8 cellular contexts compared by ENCODE assay signal in genomic region chr11:64234840-64235379, GRCh38. TPM values are rescaled to one million over a fixed set of nuclear protein-coding genes. Genes with fewer than 3 reads are reported as not detected.
DNase-seq lines count a peak whose midpoint lies in the region; ATAC-seq and TF ChIP-seq lines count a peak whose summit lies in the region.

No MANE protein-coding gene starts in this region.

- H3K9me3 ChIP-seq in BLaER1 treated with 17β-estradiol and CSF1 and Interleukin-3, amounts not matched to agents 10 nM and 100 nM (replicated peaks in 1 of 11), result no peaks in the 10 kb centered on the region
- H3K9me3 ChIP-seq in right atrium auricular region (no peaks in the 10 kb centered on the region), gastrocnemius medialis (no peaks in the 10 kb centered on the region)

- no peaks in the 10 kb centered on the region for H3K9me3 Mint-ChIP-seq in GM23338
- no peaks in the 10 kb centered on the region for H3K9me3 Mint-ChIP-seq in activated naive CD4-positive, alpha-beta T cell treated with anti-CD3 and anti-CD28 coated beads, Interleukin-2, amount 50 U/mL, for 24 hours

- intact Hi-C loops in gastrocnemius medialis (cut with DNase I; ENCODE audit: low total_unique reads), result no loop called here

- peaks cover 27% of the 10 kb centered on the region for H3K27me3 Mint-ChIP-seq in GM23338 (ENCODE audit: insufficient read depth, low read depth, poor library complexity)
- H3K27me3 Mint-ChIP-seq in activated naive CD4-positive, alpha-beta T cell treated with anti-CD3 and anti-CD28 coated beads, Interleukin-2, amount 50 U/mL, for 24 hours, result no peaks in the 10 kb centered on the region

- H3K9ac ChIP-seq in BLaER1 treated with 17β-estradiol and CSF1 and Interleukin-3, amounts not matched to agents 10 nM and 100 nM, result peak overlapping the region; percentile 66 to 83 (median 77)

- no peak overlapping the region for H3K27ac Mint-ChIP-seq in GM23338
- peak overlapping the region; percentile 76 for H3K27ac Mint-ChIP-seq in activated naive CD4-positive, alpha-beta T cell treated with anti-CD3 and anti-CD28 coated beads, Interleukin-2, amount 50 U/mL, for 24 hours

- H3K4me1 Mint-ChIP-seq in GM23338, result peaks cover 21% of the 10 kb centered on the region
- H3K4me1 Mint-ChIP-seq in activated naive CD4-positive, alpha-beta T cell treated with anti-CD3 and anti-CD28 coated beads, Interleukin-2, amount 50 U/mL, for 24 hours, result peaks cover 40% of the 10 kb centered on the region

- peak overlapping the region; percentile 63 for H2AFZ ChIP-seq in GM23338

- peaks cover 11% of the 10 kb centered on the region for H3K36me3 Mint-ChIP-seq in GM23338 (ENCODE audit: low read depth)
- no peaks in the 10 kb centered on the region for H3K36me3 Mint-ChIP-seq in activated naive CD4-positive, alpha-beta T cell treated with anti-CD3 and anti-CD28 coated beads, Interleukin-2, amount 50 U/mL, for 24 hours

- H4K20me1 ChIP-seq in BLaER1 treated with 17β-estradiol and CSF1 and Interleukin-3, amounts not matched to agents 10 nM and 100 nM, result peaks cover 0 to 29% (median 11%) of the 10 kb centered on the region in 11 experiments; a peak in 10 of 22 replicates
- H4K20me1 ChIP-seq in GM23338 (replicated peaks; ENCODE audit: insufficient read depth), result no peaks in the 10 kb centered on the region

- peaks cover 21% of the 10 kb centered on the region for H3F3A ChIP-seq in GM23338 (replicated peaks; ENCODE audit: low read depth)

- TF ChIP-seq POLR2A in gastrocnemius medialis (IDR thresholded peaks at IDR 0.05), result peak; percentile 72 to 74

- ATAC-seq in GM23338, result peak; percentile 19
- ATAC-seq in gastrocnemius medialis, result peak; percentile 28 to 47
- ATAC-seq in GM18870 (IDR thresholded peaks at IDR 0.05; ENCODE audit: unreplicated experiment), result no peak
- ATAC-seq in HG03378 (IDR thresholded peaks at IDR 0.05; ENCODE audit: unreplicated experiment), result no peak

- H3K27me3 ChIP-seq in BLaER1 treated with 17β-estradiol and CSF1 and Interleukin-3, amounts not matched to agents 10 nM and 100 nM, result no peaks in the 10 kb centered on the region
- H3K27me3 ChIP-seq in GM23338 (ENCODE audit: insufficient read depth), result peaks cover 23% of the 10 kb centered on the region; the same call in 1 of the 2 replicates
- H3K27me3 ChIP-seq in right atrium auricular region, result no peaks in the 10 kb centered on the region
- no peaks in the 10 kb centered on the region for H3K27me3 ChIP-seq in gastrocnemius medialis

- in situ Hi-C loops in gastrocnemius medialis (cut with MboI; ENCODE audit: low sequenced_read_pairs in 4 of 4), result no loop called here

- H3K4me1 ChIP-seq in BLaER1 treated with 17β-estradiol and CSF1 and Interleukin-3, amounts not matched to agents 10 nM and 100 nM, result peaks cover 78 to 87% (median 83%) of the 10 kb centered on the region in 10 experiments
- peaks cover 17% of the 10 kb centered on the region; the same call in 1 of the 2 replicates for H3K4me1 ChIP-seq in GM23338 (ENCODE audit: insufficient read depth)
- H3K4me1 ChIP-seq in right atrium auricular region, result peaks cover 0 to 67% of the 10 kb centered on the region in 2 donors
- H3K4me1 ChIP-seq in gastrocnemius medialis, result peaks cover 21 to 23% of the 10 kb centered on the region in 2 donors

- H3K36me3 ChIP-seq in BLaER1 treated with 17β-estradiol and CSF1 and Interleukin-3, amounts not matched to agents 10 nM and 100 nM, result peaks cover 13 to 38% (median 23%) of the 10 kb centered on the region in 11 experiments; a peak in 21 of 22 replicates
- H3K36me3 ChIP-seq in GM23338 (ENCODE audit: insufficient read depth) (no peaks in the 10 kb centered on the region), right atrium auricular region (peaks cover 6% of the 10 kb centered on the region), gastrocnemius medialis (peaks cover 0 to 5% of the 10 kb centered on the region in 2 donors)

- peak overlapping the region; percentile 67 to 84 (median 72) for H3K4me3 ChIP-seq in BLaER1 treated with 17β-estradiol and CSF1 and Interleukin-3, amounts not matched to agents 10 nM and 100 nM
- H3K4me3 ChIP-seq in GM23338 (peak overlapping the region; percentile 77), right atrium auricular region (peak overlapping the region; percentile 69 to 75), gastrocnemius medialis (peak overlapping the region; percentile 60 to 73 (median 68))

- peak; percentile 70 for DNase-seq in GM23338 (ENCODE audit: low spot score)
- no peak for DNase-seq in right atrium auricular region (ENCODE audit: low spot score)
- DNase-seq in gastrocnemius medialis, result peak in 1 of 2 donors; percentile 56

- H3K79me2 ChIP-seq in GM23338 (replicated peaks; ENCODE audit: insufficient read depth), result peaks cover 4% of the 10 kb centered on the region; the same call in 1 of the 2 replicates

- TF ChIP-seq CTCF in GM23338 (conservative IDR thresholded peaks at IDR 0.05; ENCODE audit: low read depth in 2 of 2) (no peak), right atrium auricular region (IDR thresholded peaks at IDR 0.05) (no peak), gastrocnemius medialis (IDR thresholded peaks at IDR 0.05 in 4 of 5, conservative IDR thresholded peaks at IDR 0.05 in 1 of 5) (no peak)

- H3K9me2 ChIP-seq in GM23338 (ENCODE audit: insufficient read depth), result no peaks in the 10 kb centered on the region

- H3K27ac ChIP-seq in BLaER1 treated with 17β-estradiol and CSF1 and Interleukin-3, amounts not matched to agents 10 nM and 100 nM, result peak overlapping the region; percentile 40 to 70 (median 63); a peak in 20 of 22 replicates
- H3K27ac ChIP-seq in GM23338 (ENCODE audit: low read depth) (no peak overlapping the region), right atrium auricular region (peak overlapping the region; percentile 89 to 90), gastrocnemius medialis (peak overlapping the region; percentile 83 to 90 (median 88))

- peak overlapping the region; percentile 93 to 99 (median 97) for H3K4me2 ChIP-seq in BLaER1 treated with 17β-estradiol and CSF1 and Interleukin-3, amounts not matched to agents 10 nM and 100 nM
- peak overlapping the region; percentile 92 for H3K4me2 ChIP-seq in GM23338

- H3K4me3 Mint-ChIP-seq in GM23338, result peak overlapping the region; percentile 83
- H3K4me3 Mint-ChIP-seq in activated naive CD4-positive, alpha-beta T cell treated with anti-CD3 and anti-CD28 coated beads, Interleukin-2, amount 50 U/mL, for 24 hours, result peak overlapping the region; percentile 79

TF ChIP-seq in GM23338, 12 proteins besides CTCF, POLR2A, EP300 and RAD21 (continues in another document):
- TF ChIP-seq ETS1 (IDR thresholded peaks at IDR 0.05), result no peak

TF ChIP-seq in PFSK-1, 5 proteins besides CTCF, POLR2A, EP300 and RAD21 (continues in another document):
- TF ChIP-seq SIN3A (IDR thresholded peaks at IDR 0.05; ENCODE audit: borderline replicate concordance, insufficient read depth, low read length) (peak; percentile 19; the same call in 1 of the 2 replicates), POLR2AphosphoS5 (IDR thresholded peaks at IDR 0.05; ENCODE audit: low read depth, low read length) (no peak)

RNA-seq across cellular contexts. Expression of gene VEGFB, which starts 0.5 kb away (rescaled TPM):
- 24.2 and 25.8 TPM in 2 replicates for total RNA-seq in GM23338 (2014; rRNA removed; shearing (Covaris generic))
- 20.8 and 24.6 TPM in 2 replicates for polyA plus RNA-seq in GM23338 (2016; fragmentation: Nextera tagmentation; extraction: Ambion mirVana)
- 189 TPM for polyA plus RNA-seq in PFSK-1 (2012; ENCODE audit: insufficient read length, low read depth)
- total RNA-seq in right atrium auricular region, result 100 to 1,000 TPM; 153 to 201 TPM
- total RNA-seq in gastrocnemius medialis, result 10 to 100 TPM; 33.6 to 87.5 (median 58.2) TPM

RNA-seq across cellular contexts. Expression of gene DNAJC4, which starts 4.6 kb away (rescaled TPM):
- 7.7 and 10.5 TPM in 2 replicates for total RNA-seq in GM23338 (2014; rRNA removed; shearing (Covaris generic))
- polyA plus RNA-seq in GM23338 (2016; fragmentation: Nextera tagmentation; extraction: Ambion mirVana), result 31.0 and 34.4 TPM in 2 replicates
- 32.2 TPM for polyA plus RNA-seq in PFSK-1 (2012; ENCODE audit: insufficient read length, low read depth)
- total RNA-seq in right atrium auricular region (10 to 100 TPM; 24.7 to 32.1 TPM), gastrocnemius medialis (10 to 100 TPM; 13.8 to 30.0 (median 18.9) TPM)

RNA-seq across cellular contexts. Expression of gene FKBP2, which starts 6.0 kb away (rescaled TPM):
- total RNA-seq in GM23338 (2014; rRNA removed; shearing (Covaris generic)), result 31.4 and 35.0 TPM in 2 replicates
- polyA plus RNA-seq in GM23338 (2016; fragmentation: Nextera tagmentation; extraction: Ambion mirVana), result 201 and 221 TPM in 2 replicates
- polyA plus RNA-seq in PFSK-1 (2012; ENCODE audit: insufficient read length, low read depth), result 95.8 TPM
- total RNA-seq in right atrium auricular region (10 to 100 TPM; 59.1 to 83.4 TPM), gastrocnemius medialis (10 to 100 TPM; 20.2 to 54.7 (median 27.6) TPM)

RNA-seq across cellular contexts. Expression of gene NUDT22, which starts 8.8 kb away (rescaled TPM):
- total RNA-seq in GM23338 (2014; rRNA removed; shearing (Covaris generic)), result 35.1 and 67.0 TPM in 2 replicates
- 31.1 and 33.9 TPM in 2 replicates for polyA plus RNA-seq in GM23338 (2016; fragmentation: Nextera tagmentation; extraction: Ambion mirVana)
- polyA plus RNA-seq in PFSK-1 (2012; ENCODE audit: insufficient read length, low read depth), result 51.1 TPM
- 10 to 100 TPM; 73.3 to 95.6 TPM for total RNA-seq in right atrium auricular region
- total RNA-seq in gastrocnemius medialis, result 10 to 100 TPM; 32.3 to 70.7 (median 53.4) TPM

RNA-seq across cellular contexts. Expression of gene TRPT1, which starts 8.9 kb away (rescaled TPM):
- total RNA-seq in GM23338 (2014; rRNA removed; shearing (Covaris generic)), result 36.9 and 40.6 TPM in 2 replicates
- polyA plus RNA-seq in GM23338 (2016; fragmentation: Nextera tagmentation; extraction: Ambion mirVana), result 52.2 and 55.7 TPM in 2 replicates
- 79.0 TPM for polyA plus RNA-seq in PFSK-1 (2012; ENCODE audit: insufficient read length, low read depth)
- total RNA-seq in right atrium auricular region (10 to 100 TPM; 86.0 to 95.8 TPM), gastrocnemius medialis (100 to 1,000 TPM in 3 of 4 donors, 10 to 100 TPM in 1; 80.9 to 231 (median 139) TPM)

Comparison
In these comparisons a context has a peak if more than half of its experiments do, and no peak if none do; other contexts are left out.
1. ATAC-seq: peak in GM23338 (single experiment) and gastrocnemius medialis (2 of 2); none in GM18870 (single experiment) and HG03378 (single experiment).
2. Peak in every context shown above with its lines, with median percentiles within 50 percentile points of each other: H3K4me3 ChIP-seq.